8 cellular contexts compared by ENCODE assay signal in genomic region chr6:108558372-108559096, GRCh38. TPM values are rescaled to one million over a fixed set of nuclear protein-coding genes. Genes with fewer than 3 reads are reported as not detected.
DNase-seq lines count a peak whose midpoint lies in the region; ATAC-seq and TF ChIP-seq lines count a peak whose summit lies in the region.

No MANE protein-coding gene starts in this region.

- DNase-seq in COR-L47 (lab: John Stamatoyannopoulos, UW) (peak; percentile 96), IMR-90 (peak; percentile 99), activated T-cell treated with anti-CD3 and anti-CD28 coated beads for 4 hours (peak; percentile 94), epidermal melanocyte (ENCODE audit: insufficient read length, low spot score) (peak; percentile 65), middle frontal gyrus (ENCODE audit: extremely low spot score, low spot score) (peak; percentile 98)
- peak; percentile 88 to 94 for DNase-seq in stimulated activated CD8-positive, alpha-beta memory T cell treated with anti-CD3 and anti-CD28 coated beads, Interleukin-15, amount 100 ng/mL, for 48 hours (ENCODE audit: low read depth in 2 of 2)

- H3K4me1 ChIP-seq in IMR-90 (ENCODE audit: control insufficient read depth, insufficient read depth, low read length) (peaks cover 12% of the 10 kb centered on the region), OCI-LY3 (ENCODE audit: low read length) (peaks cover 5% of the 10 kb centered on the region; the same call in 1 of the 2 replicates)

- peak overlapping the region; percentile 59 for H2BK120ac ChIP-seq in IMR-90 (ENCODE audit: low read depth, low read length)

- H3K56ac ChIP-seq in IMR-90 (ENCODE audit: extremely low read depth, insufficient read depth, low read length): peak overlapping the region; percentile 84

- H2BK20ac ChIP-seq in IMR-90 (ENCODE audit: low read depth, low read length): peak overlapping the region; percentile 2; the same call in 1 of the 2 replicates

- peak overlapping the region; percentile 68 for H3K18ac ChIP-seq in IMR-90 (ENCODE audit: low read depth, low read length)

- H3K14ac ChIP-seq in IMR-90 (replicated peaks; ENCODE audit: low read depth, low read length): peak overlapping the region; percentile 77

- H4K91ac ChIP-seq in IMR-90 (ENCODE audit: insufficient read depth, low read depth, low read length): peak overlapping the region; percentile 76

- H3K27me3 ChIP-seq in IMR-90 (ENCODE audit: control insufficient read depth, insufficient read depth, low read length) (no peaks in the 10 kb centered on the region), OCI-LY3 (ENCODE audit: low read depth, low read length) (peaks cover 42% of the 10 kb centered on the region)

- peak overlapping the region; percentile 79 for H3K4me3 ChIP-seq in IMR-90 (ENCODE audit: insufficient read depth, low read depth, low read length)
- H3K4me3 ChIP-seq in OCI-LY3 (ENCODE audit: low read length): peak overlapping the region; percentile 97

- no peak for TF ChIP-seq CTCF in IMR-90 (conservative IDR thresholded peaks at IDR 0.05; ENCODE audit: low read depth, low read length)
- no peak for TF ChIP-seq CTCF in OCI-LY3 (IDR thresholded peaks at IDR 0.05; ENCODE audit: low read depth, low read length)

- H3K36me3 ChIP-seq in IMR-90 (ENCODE audit: control insufficient read depth, insufficient read depth, low read length) (peaks cover 5% of the 10 kb centered on the region; the same call in 1 of the 2 replicates), OCI-LY3 (replicated peaks; ENCODE audit: low read depth, low read length) (no peaks in the 10 kb centered on the region)

- peak overlapping the region; percentile 91 for H2BK5ac ChIP-seq in IMR-90 (ENCODE audit: low read depth, low read length, poor library complexity, severe bottlenecking)

- in situ Hi-C loops in IMR-90 (cut with MboI; ENCODE audit: low sequenced_read_pairs): no loop called here

- peak; percentile 24; the same call in 1 of the 2 replicates for TF ChIP-seq RAD21 in IMR-90 (IDR thresholded peaks at IDR 0.05; ENCODE audit: low read length)

- H3K9ac ChIP-seq in IMR-90 (ENCODE audit: low read depth, low read length) (peak overlapping the region; percentile 94), OCI-LY3 (ENCODE audit: low read length) (peak overlapping the region; percentile 81)

- H4K20me1 ChIP-seq in IMR-90 (ENCODE audit: insufficient read depth, low read length) (peaks cover 18% of the 10 kb centered on the region), OCI-LY3 (ENCODE audit: insufficient read depth, low read length) (peaks cover 12% of the 10 kb centered on the region)

- H3K79me1 ChIP-seq in IMR-90 (ENCODE audit: low read depth in 1 of 2, low read length in 2 of 2): peaks cover 0 to 24% of the 10 kb centered on the region in 2 experiments; a peak in 2 of 4 replicates

- CTCF ChIA-PET in IMR-90 (lab: Yijun Ruan, JAX): interaction anchor here (0.8 kb wide), 1 partner anchor 516 kb away, joined by 4 read pairs; no protein-coding TSS in a partner anchor

- WGBS in IMR-90 (ENCODE audit: extremely low coverage in 2 of 2, insufficient read length in 1 of 2), 2 experiments: 2% methylated on average over 19 of the region's 58 CpGs; no CpG with 5 or more reads in 1 of the 2 experiments

- peaks cover 9% of the 10 kb centered on the region for H3K9me1 ChIP-seq in IMR-90 (ENCODE audit: insufficient read depth, low read length)

- no peak for TF ChIP-seq POLR2A in IMR-90 (IDR thresholded peaks at IDR 0.05; ENCODE audit: low read depth, low read length)

- H3K27ac ChIP-seq in IMR-90 (ENCODE audit: insufficient read depth, low read length) (peak overlapping the region; percentile 94), OCI-LY3 (ENCODE audit: low read length) (peak overlapping the region; percentile 67)

- H2AK5ac ChIP-seq in IMR-90 (ENCODE audit: low read depth, low read length): peak overlapping the region; percentile 44

- peak overlapping the region; percentile 93 for H2AK9ac ChIP-seq in IMR-90 (replicated peaks; ENCODE audit: low read depth, low read length, poor library complexity)

- peak overlapping the region; percentile 83 for H3K4me2 ChIP-seq in IMR-90 (ENCODE audit: low read depth, low read length)
- H3K4me2 ChIP-seq in OCI-LY3 (ENCODE audit: low read length): peak overlapping the region; percentile 90

- H3K23ac ChIP-seq in IMR-90 (ENCODE audit: low read depth, low read length): peak overlapping the region; percentile 68

- H2BK15ac ChIP-seq in IMR-90 (ENCODE audit: low read depth, low read length): peak overlapping the region; percentile 79; the same call in 1 of the 3 replicates

- H3K79me2 ChIP-seq in OCI-LY3 (ENCODE audit: low read length): no peaks in the 10 kb centered on the region

- H2AFZ ChIP-seq in IMR-90 (replicated peaks; ENCODE audit: low read length, poor library complexity) (peak overlapping the region; percentile 95), OCI-LY3 (ENCODE audit: low read depth, low read length) (peak overlapping the region; percentile 95)

- no TSS peak for BruUV-seq in IMR-90 (replicated peaks; lab: Mats Ljungman, UMichigan)

- intact Hi-C loops in IMR-90 (cut with micrococcal nuclease): loop anchor here (5.0 kb wide), 3 partner anchors 334 to 824 kb away; partner anchors contain the start of gene CD164

- peak overlapping the region; percentile 53 for H3K4ac ChIP-seq in IMR-90 (ENCODE audit: low read depth, low read length)

- dilution Hi-C loops in IMR-90 (cut with HindIII; ENCODE audit: low sequenced_read_pairs, unreplicated experiment): no loop called here

- POLR2A ChIA-PET in IMR-90 (lab: Charles Lee; ENCODE audit: unreplicated experiment): interaction anchor here (0.6 to 0.7 kb wide), 3 partner anchors 312 to 1485 kb away, joined by 3 to 8 read pairs (median 3); no protein-coding TSS in a partner anchor

- H4K8ac ChIP-seq in IMR-90 (ENCODE audit: low read depth in 2 of 2, low read length in 2 of 2): peak overlapping the region; percentile 64 to 79; a peak in 3 of 4 replicates

- H3K9me3 ChIP-seq in IMR-90 (ENCODE audit: control insufficient read depth, insufficient read depth, low read length) (no peaks in the 10 kb centered on the region), OCI-LY3 (ENCODE audit: insufficient read depth, low read length) (no peaks in the 10 kb centered on the region)

- ATAC-seq in GM21528 (IDR thresholded peaks at IDR 0.05; ENCODE audit: low FRiP score, unreplicated experiment) (peak; percentile 65), IMR-90 (ENCODE audit: low read depth) (peak; percentile 55)

- peak overlapping the region; percentile 58 for H4K5ac ChIP-seq in IMR-90 (ENCODE audit: low read depth, low read length)

TF ChIP-seq in IMR-90, 13 proteins besides CTCF, POLR2A, EP300 and RAD21:
- TF ChIP-seq BHLHE40 (IDR thresholded peaks at IDR 0.05; ENCODE audit: low read depth, low read length) (peak; percentile 91), FOS (IDR thresholded peaks at IDR 0.05; ENCODE audit: low read depth, low read length) (0 out of 2 replicates have a peak, but pooled peaks have one; percentile 46), SMC3 (IDR thresholded peaks at IDR 0.05; ENCODE audit: low read depth, low read length) (0 out of 2 replicates have a peak, but pooled peaks have one; percentile 28), USF2 (IDR thresholded peaks at IDR 0.05; ENCODE audit: low read depth, low read length) (peak; percentile 63; the same call in 1 of the 2 replicates), NFE2L2 (IDR thresholded peaks at IDR 0.05; ENCODE audit: low read depth, low read length) (no peak), MAFK (IDR thresholded peaks at IDR 0.05; ENCODE audit: low read depth, low read length) (peak; percentile 78), MAZ (IDR thresholded peaks at IDR 0.05; ENCODE audit: borderline replicate concordance, low read depth, low read length) (peak; percentile 84; the same call in 1 of the 2 replicates), MXI1 (IDR thresholded peaks at IDR 0.05; ENCODE audit: borderline replicate concordance, low read depth, low read length) (no peak), CEBPB (IDR thresholded peaks at IDR 0.05; ENCODE audit: low read depth, low read length) (peak; percentile 44)

RNA-seq across cellular contexts. Expression of gene FOXO3, which starts 2.2 kb away (rescaled TPM):
- 35.3 and 38.7 TPM in 2 replicates for total RNA-seq in IMR-90 (2012; rRNA removed)
- polyA plus RNA-seq in IMR-90 (2012; rRNA removed): 17.5 and 19.1 TPM in 2 replicates
- 12.9 and 22.4 TPM in 2 replicates for polyA plus RNA-seq in IMR-90 (2012; cell fraction: cytosol; rRNA removed)
- 13.2 and 15.6 TPM in 2 replicates for polyA plus RNA-seq in IMR-90 (2012; cell fraction: nucleus; rRNA removed; ENCODE audit: low replicate concordance)

Comparison
In these comparisons a context has a peak if more than half of its experiments do, and no peak if none do; other contexts are left out.
1. Peak in every context shown above with its lines: DNase-seq, ATAC-seq, H3K4me3 ChIP-seq and H3K27ac ChIP-seq.